Comparison of ENCODE assay signal across 8 cellular contexts in the genomic region with DNA sequence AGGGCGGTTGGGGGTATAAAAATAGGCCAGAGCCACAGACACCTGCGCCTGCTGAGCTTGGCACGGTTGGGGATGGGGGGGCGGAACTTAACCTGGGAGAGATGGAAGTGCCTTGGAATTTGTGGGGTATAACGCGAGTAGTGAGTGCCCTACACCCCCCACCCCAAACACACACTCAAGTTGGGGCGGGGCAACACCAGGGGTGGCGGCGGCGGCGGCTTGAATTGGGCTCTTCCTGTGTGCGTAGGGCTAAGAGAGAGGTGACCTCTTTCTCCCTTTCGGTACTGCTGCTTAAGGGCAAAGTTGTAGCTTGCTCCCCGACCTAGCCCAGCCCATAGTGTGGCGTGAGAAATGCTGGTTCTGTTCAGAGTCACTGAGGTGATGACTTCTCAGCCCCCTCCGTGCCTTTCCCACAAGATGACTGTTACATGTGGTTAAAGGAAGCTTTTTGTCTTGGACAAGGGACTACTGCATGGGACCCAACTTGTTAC. TPM values are rescaled to one million over a fixed set of nuclear protein-coding genes. Genes with fewer than 3 reads are reported as not detected.
DNase-seq lines count a peak whose midpoint lies in the region; ATAC-seq, FAIRE-seq and TF ChIP-seq lines count a peak whose summit lies in the region.

No MANE protein-coding gene starts in this region.

- H3K27me3 ChIP-seq in GM12878 (replicated peaks in 1 of 2; ENCODE audit: control insufficient read depth in 2 of 2, insufficient read depth in 2 of 2, low read length in 1 of 2), result no peaks in the 10 kb centered on the region

- 14% methylated on average over 15 of the region's 16 CpGs for WGBS in GM12878 (ENCODE audit: insufficient coverage, insufficient replicate concordance, low lambda C conversion rate, missing lambda C conversion rate)

- POLR2A ChIA-PET in GM12878 (lab: Charles Lee), result interaction anchor here (0.7 to 1.4 kb wide), 6 partner anchors 9 to 197 kb away, joined by 3 to 14 read pairs (median 4); no protein-coding TSS in a partner anchor

- in situ Hi-C loops in GM12878 (cut with MboI), result no loop called here

- BruUV-seq in GM12878 (replicated peaks; lab: Mats Ljungman, UMichigan), result no TSS peak

- H3K27ac ChIP-seq in GM12878 (ENCODE audit: control insufficient read depth, insufficient read depth) (peak overlapping the region; percentile 87), kidney (ENCODE audit: low read depth in 2 of 2, low read length in 2 of 2) (no peak overlapping the region)

- peaks cover 58% of the 10 kb centered on the region for H3K79me2 ChIP-seq in GM12878 (ENCODE audit: control insufficient read depth, insufficient read depth, low read length)

- SMC1A ChIA-PET in GM12878 (lab: Charles Lee; ENCODE audit: uncharacterized antibody, unreplicated experiment), result interaction anchor here (0.9 to 1.5 kb wide), 9 partner anchors 9 to 196 kb away, joined by 3 to 9 read pairs (median 3); no protein-coding TSS in a partner anchor

- no peak overlapping the region for H2AFZ ChIP-seq in GM12878 (ENCODE audit: control insufficient read depth, low read depth, low read length)

- TF ChIP-seq EP300 in GM12878 (IDR thresholded peaks at IDR 0.05; ENCODE audit: borderline replicate concordance in 1 of 2, control insufficient read depth in 1 of 2, low read depth in 2 of 2, low read length in 2 of 2), result no peak

- ATAC-seq in Right ventricle myocardium inferior, result peak; percentile 46
- ATAC-seq in HG03139 (IDR thresholded peaks at IDR 0.05; ENCODE audit: unreplicated experiment), result peak; percentile 46
- peak; percentile 74 for ATAC-seq in GM12878

- H3K9ac ChIP-seq in GM12878 (ENCODE audit: control insufficient read depth, insufficient read depth, low read length) (peak overlapping the region; percentile 82), kidney (ENCODE audit: low read length in 2 of 2) (no peak overlapping the region)

- TF ChIP-seq RAD21 in GM12878 (IDR thresholded peaks at IDR 0.05; ENCODE audit: insufficient read depth, low read depth, low read length), result no peak

- no peak for FAIRE-seq in GM12878 (lab: Jason Lieb, UNC)
- FAIRE-seq in kidney (lab: Jason Lieb, UNC), result no peak

- DNase-seq in Right ventricle myocardium inferior (ENCODE audit: missing footprints) (peak; percentile 60), cardiac septum (ENCODE audit: low spot score) (no peak), T-helper 1 cell (peak; percentile 10 to 69 (median 25)), GM12878 (ENCODE audit: low read depth, low spot score) (no peak), kidney (no peak), NCI-H2029 (lab: John Stamatoyannopoulos, UW) (no peak)
- peak; percentile 45 for DNase-seq in stimulated activated CD4-positive, alpha-beta T cell treated with anti-CD3 and anti-CD28 coated beads, Interleukin-4, amount 100 ng/mL, for 1 hour

- TF ChIP-seq CTCF in GM12878 (IDR thresholded peaks at IDR 0.05 in 2 of 3, conservative IDR thresholded peaks at IDR 0.05 in 1 of 3; ENCODE audit: control insufficient read depth in 2 of 3, extremely low read depth in 1 of 3, insufficient read depth in 1 of 3, low read depth in 3 of 3, low read length in 3 of 3), result no peak
- no peak for TF ChIP-seq CTCF in kidney (IDR thresholded peaks at IDR 0.05; ENCODE audit: borderline replicate concordance, extremely low read depth, insufficient read depth)

- TF ChIP-seq POLR2A in GM12878 (IDR thresholded peaks at IDR 0.05; ENCODE audit: low read depth, low read length), result peak; percentile 3; the same call in 1 of the 2 replicates

- intact Hi-C loops in Right ventricle myocardium inferior (cut with DNase I) (no loop called here), cardiac septum (cut with DNase I) (no loop called here), GM12878 (cut with micrococcal nuclease; ENCODE audit: unreplicated experiment) (loop anchor here (1.0 to 5.0 kb wide), 3 partner anchors 37 to 193 kb away; no protein-coding TSS in a partner anchor), kidney (cut with DNase I) (no loop called here)

- no peak overlapping the region; the same call in 1 of the 2 replicates for H3K4me2 ChIP-seq in GM12878 (ENCODE audit: control insufficient read depth, insufficient read depth)

- CTCF ChIA-PET in GM12878 (lab: Yijun Ruan, JAX), result interaction anchor here (0.9 to 2.6 kb wide), 5 partner anchors 9 to 196 kb away, joined by 3 to 14 read pairs (median 9); no protein-coding TSS in a partner anchor

- H3K9me3 ChIP-seq in GM12878 (replicated peaks; ENCODE audit: control insufficient read depth, insufficient read depth, low read length) (no peaks in the 10 kb centered on the region), kidney (ENCODE audit: control insufficient read depth in 1 of 2, low read length in 2 of 2) (no peaks in the 10 kb centered on the region)

- no peaks in the 10 kb centered on the region for H3K36me3 ChIP-seq in GM12878 (ENCODE audit: control insufficient read depth in 2 of 2, insufficient read depth in 2 of 2, low read length in 1 of 2)
- no peaks in the 10 kb centered on the region for H3K36me3 ChIP-seq in kidney (ENCODE audit: control insufficient read depth in 1 of 2, insufficient read depth in 2 of 2, low read length in 2 of 2)

- H3K4me1 ChIP-seq in GM12878 (ENCODE audit: control insufficient read depth, insufficient read depth, low read length), result no peaks in the 10 kb centered on the region; the same call in 1 of the 2 replicates
- H3K4me1 ChIP-seq in kidney (ENCODE audit: control insufficient read depth in 1 of 2, insufficient read depth in 1 of 2, low read depth in 1 of 2, low read length in 2 of 2), result no peaks in the 10 kb centered on the region

- no peaks in the 10 kb centered on the region for H4K20me1 ChIP-seq in GM12878 (ENCODE audit: control insufficient read depth, insufficient read depth)

- H3K4me3 ChIP-seq in GM12878 (peak overlapping the region; percentile 71), kidney (ENCODE audit: low read length in 2 of 2) (peak overlapping the region; percentile 50 to 63)

- RAD21 ChIA-PET in GM12878 (lab: Charles Lee; ENCODE audit: unreplicated experiment), result interaction anchor here (1.1 to 2.9 kb wide), 6 partner anchors 9 to 196 kb away, joined by 3 to 12 read pairs (median 6); no protein-coding TSS in a partner anchor

TF ChIP-seq in GM12878, 131 proteins besides CTCF, POLR2A, EP300 and RAD21 (continues in another document):
- no peak for TF ChIP-seq KAT2A (conservative IDR thresholded peaks at IDR 0.05; ENCODE audit: control insufficient read depth, low read depth, low read length)
- TF ChIP-seq STAT1 (conservative IDR thresholded peaks at IDR 0.05), result no peak
- TF ChIP-seq NFIC (IDR thresholded peaks at IDR 0.05; ENCODE audit: low read depth, low read length), result no peak
- TF ChIP-seq SP1 (IDR thresholded peaks at IDR 0.05; ENCODE audit: low read depth, low read length), result no peak
- TF ChIP-seq FOS (IDR thresholded peaks at IDR 0.05; ENCODE audit: borderline replicate concordance, extremely low read depth, insufficient read length), result no peak
- 0 out of 2 replicates have a peak, but pooled peaks have one; percentile 7 for TF ChIP-seq YY1 (IDR thresholded peaks at IDR 0.05; ENCODE audit: low read depth, low read length)
- no peak for TF ChIP-seq ATF7 (IDR thresholded peaks at IDR 0.05; ENCODE audit: low read depth)
- no peak for TF ChIP-seq MTA2 (IDR thresholded peaks at IDR 0.05; ENCODE audit: low read depth)
- TF ChIP-seq NR2F1 (conservative IDR thresholded peaks at IDR 0.05), result peak; percentile 49
- TF ChIP-seq SMARCA5 (IDR thresholded peaks at IDR 0.05), result no peak
- no peak for TF ChIP-seq CHD2 (IDR thresholded peaks at IDR 0.05; ENCODE audit: borderline replicate concordance, low read depth, low read length)
- TF ChIP-seq POLR2AphosphoS5 (IDR thresholded peaks at IDR 0.05; ENCODE audit: low read length), result peak; percentile 74
- TF ChIP-seq RUNX3 (IDR thresholded peaks at IDR 0.05; ENCODE audit: low read length), result peak; percentile 67
- no peak; the same call in 1 of the 2 replicates for TF ChIP-seq TAF1 (IDR thresholded peaks at IDR 0.05; ENCODE audit: borderline replicate concordance, low read depth, low read length)
- TF ChIP-seq CREM (IDR thresholded peaks at IDR 0.05; ENCODE audit: low read depth), result no peak
- TF ChIP-seq RELA (IDR thresholded peaks at IDR 0.05; ENCODE audit: borderline replicate concordance, partially characterized antibody), result no peak
- 0 out of 2 replicates have a peak, but pooled peaks have one; percentile 32 for TF ChIP-seq TCF3 (IDR thresholded peaks at IDR 0.05; ENCODE audit: borderline replicate concordance, insufficient read depth, low read depth, low read length)
- TF ChIP-seq IKZF2 (IDR thresholded peaks at IDR 0.05), result peak in 1 of 2 experiments; percentile 3; a peak in 1 of 4 replicates
- no peak for TF ChIP-seq STAT3 (IDR thresholded peaks at IDR 0.05; ENCODE audit: low read depth, low read length)

RNA-seq across cellular contexts. Expression of a gene that starts 0.8 kb away (rescaled TPM):
- total RNA-seq in Right ventricle myocardium inferior, result 1.1 TPM
- total RNA-seq in cardiac septum, result 1.7 TPM
- total RNA-seq in GM12878 (2013; cell fraction: nucleolus; rRNA removed), result 31.9 and 34.4 TPM in 2 replicates
- total RNA-seq in GM12878 (2014; rRNA removed), result 57.0 and 75.4 TPM in 2 replicates
- total RNA-seq in GM12878 (2014; rRNA removed; fragmentation: Illumina TruSeq; extraction: Trizol), result 76.9 and 78.6 TPM in 2 replicates
- total RNA-seq in GM12878 (2021), result 53.0 and 56.9 TPM in 2 replicates
- polyA plus RNA-seq in GM12878 (2011; ENCODE audit: low read depth), result 18.8 TPM
- 60.8 and 97.1 TPM in 2 replicates for polyA plus RNA-seq in GM12878 (2011; rRNA removed)
- polyA plus RNA-seq in GM12878 (2011; cell fraction: cytosol; rRNA removed), result 16.4 and 16.9 TPM in 2 replicates
- polyA plus RNA-seq in GM12878 (2011; cell fraction: nucleus; rRNA removed), result 29.4 and 31.0 TPM in 2 replicates
- polyA plus RNA-seq in GM12878 (2012), result 35.1 and 41.6 TPM in 2 replicates
- 70.5 and 98.6 TPM in 2 replicates for polyA plus RNA-seq in GM12878 (2014; fragmentation: Illumina TruSeq; extraction: Trizol)
- 10 to 100 TPM; 30.4 to 34.9 TPM for polyA plus RNA-seq in GM12878 (2014; fragmentation: Nextera tagmentation; extraction: Ambion mirVana)
- 35.4 and 40.2 TPM in 2 replicates for polyA plus RNA-seq in GM12878 (2014; rRNA removed)
- 10 to 100 TPM; 60.7 to 67.0 TPM for polyA plus RNA-seq in GM12878 (2016; fragmentation: Nextera tagmentation; extraction: Ambion mirVana)
- 24.9 and 29.9 TPM in 2 replicates for polyA minus RNA-seq in GM12878 (2011; rRNA and poly(A)+ RNA removed)
- polyA minus RNA-seq in GM12878 (2011; cell fraction: cytosol; rRNA and poly(A)+ RNA removed), result 19.5 and 20.8 TPM in 2 replicates
- polyA minus RNA-seq in GM12878 (2011; cell fraction: nucleus; rRNA and poly(A)+ RNA removed), result 8.2 and 10.0 TPM in 2 replicates
- 4.3 TPM for total RNA-seq in kidney
- polyA plus RNA-seq in kidney (ENCODE audit: insufficient read depth, low read depth, low replicate concordance), result 2.4 TPM

Comparison
In these comparisons a context has a peak if more than half of its experiments do, and no peak if none do; other contexts are left out.
1. DNase-seq: peak in Right ventricle myocardium inferior (single experiment), T-helper 1 cell (5 of 5) and stimulated activated CD4-positive, alpha-beta T cell treated with anti-CD3 and anti-CD28 coated beads, Interleukin-4, amount 100 ng/mL, for 1 hour (single experiment); none in cardiac septum (single experiment), GM12878 (single experiment), kidney (single experiment) and NCI-H2029 (single experiment).
2. Peak in every context shown above with its lines, with median percentiles within 50 percentile points of each other: ATAC-seq.